1 cellular context compared by ENCODE assay signal in the genomic region with DNA sequence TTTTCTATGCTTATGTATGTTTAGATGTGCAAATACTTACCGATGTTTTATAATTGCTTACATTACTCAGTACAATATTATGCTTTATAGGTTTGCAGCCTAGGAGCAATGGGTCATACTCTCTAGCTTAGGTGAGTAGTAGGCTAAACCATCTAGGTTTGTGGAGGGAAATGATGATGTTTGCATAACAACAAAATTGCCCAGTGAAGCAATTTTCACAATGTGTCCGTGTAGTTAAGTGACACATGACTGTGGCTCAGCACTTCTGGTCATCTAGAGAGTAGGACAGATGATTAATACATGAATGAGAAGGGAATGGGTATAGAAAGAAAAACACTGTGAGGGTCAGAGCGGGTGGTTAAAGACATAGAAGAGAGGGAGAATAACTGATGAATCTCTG.
TF ChIP-seq lines count a peak whose summit lies in the region.

No MANE protein-coding gene starts in this region.

TF ChIP-seq in IMR-90, 13 proteins besides CTCF, POLR2A, EP300 and RAD21:
- TF ChIP-seq CEBPB (IDR thresholded peaks at IDR 0.05; ENCODE audit: low read depth, low read length), result no peak
- TF ChIP-seq MAZ (IDR thresholded peaks at IDR 0.05; ENCODE audit: borderline replicate concordance, low read depth, low read length), result no peak
- no peak for TF ChIP-seq RFX5 (IDR thresholded peaks at IDR 0.05; ENCODE audit: low read depth, low read length)
- TF ChIP-seq MAFK (IDR thresholded peaks at IDR 0.05; ENCODE audit: low read depth, low read length), result 0 out of 2 replicates have a peak, but pooled peaks have one; percentile 26
- no peak for TF ChIP-seq SMC3 (IDR thresholded peaks at IDR 0.05; ENCODE audit: low read depth, low read length)
